In genomic region chrX:12360991-12361598, GRCh38 we compare ENCODE assay signal across 18 cellular contexts.
DNase-seq lines count a peak whose midpoint lies in the region; ATAC-seq, FAIRE-seq and TF ChIP-seq lines count a peak whose summit lies in the region.
"Had no signal": no experiment of that assay in that cellular context is flagged by ENCODE, and none has a peak within 500 bp of the region (broad histone marks: within the 10 kb centered on the region; RNA-seq: fewer than 3 reads in every experiment).

No MANE protein-coding gene starts in this region.

- H3K4me3 ChIP-seq in testis (no peak overlapping the region), neuronal stem cell (ENCODE audit: low read length in 2 of 2) (no peak overlapping the region)
- H3K4me3 ChIP-seq: cardiac muscle cell, left lung, thyroid gland had no signal

- no peaks in the 10 kb centered on the region for H3K79me1 ChIP-seq in neuronal stem cell (ENCODE audit: low read depth, low read length)

- no peak overlapping the region for H3K4me2 ChIP-seq in neuronal stem cell (ENCODE audit: insufficient read depth, low read length, poor library complexity, severe bottlenecking)

- H4K8ac ChIP-seq in neuronal stem cell (ENCODE audit: low read depth, low read length) = no peak overlapping the region

- H3K27me3 ChIP-seq in testis (no peaks in the 10 kb centered on the region), neuronal stem cell (ENCODE audit: control insufficient read depth in 3 of 3, insufficient read depth in 3 of 3, low read depth in 1 of 3, low read length in 3 of 3) (no peaks in the 10 kb centered on the region)
- H3K27me3 ChIP-seq: cardiac muscle cell, left lung, thyroid gland had no signal

- H3K9ac ChIP-seq in neuronal stem cell (ENCODE audit: low read depth, low read length, poor library complexity) = no peak overlapping the region

- H3K23ac ChIP-seq in neuronal stem cell (ENCODE audit: low read depth, low read length, poor library complexity) = no peak overlapping the region

- H2BK15ac ChIP-seq in neuronal stem cell (ENCODE audit: low read length) = no peak overlapping the region

- no peak overlapping the region for H2BK12ac ChIP-seq in neuronal stem cell (ENCODE audit: low read length)

- no peak overlapping the region for H3K14ac ChIP-seq in neuronal stem cell (ENCODE audit: low read length)

- intact Hi-C loops in testis (cut with DNase I; ENCODE audit: low total_unique reads) = no loop called here

- no peak overlapping the region for H4K91ac ChIP-seq in neuronal stem cell (ENCODE audit: low read depth, low read length, poor library complexity)

- no peak overlapping the region for H2AK5ac ChIP-seq in neuronal stem cell (ENCODE audit: low read depth, low read length)

- H2AFZ ChIP-seq in neuronal stem cell (ENCODE audit: low read length) = no peak overlapping the region

- ATAC-seq in GM21447 (IDR thresholded peaks at IDR 0.05; ENCODE audit: unreplicated experiment) = no peak
- ATAC-seq: HepG2, left lung, SK-N-SH treated with all-trans-retinoic acid at 6 μM for 48 hours had no signal

- H3K4me1 ChIP-seq in testis = no peaks in the 10 kb centered on the region
- H3K4me1 ChIP-seq in neuronal stem cell (ENCODE audit: control insufficient read depth in 2 of 2, insufficient read depth in 1 of 2, low read depth in 1 of 2, low read length in 2 of 2) = no peaks in the 10 kb centered on the region
- H3K4me1 ChIP-seq: left lung, thyroid gland had no signal

- peak; percentile 61 for DNase-seq in EH (ENCODE audit: low read depth)
- DNase-seq in NCI-H146 treated with DMSO at 0.1 percent for 48 hours (lab: John Stamatoyannopoulos, UW; ENCODE audit: unreplicated experiment) = peak; percentile 42
- DNase-seq in amniotic epithelial cell (ENCODE audit: low read depth) = peak; percentile 46
- no peak for DNase-seq in NCI-H2107 (lab: John Stamatoyannopoulos, UW)
- no peak for DNase-seq in testis
- DNase-seq in neuronal stem cell (ENCODE audit: low spot score) = no peak
- DNase-seq: activated CD4-positive, alpha-beta T cell treated with anti-CD3 and anti-CD28 coated beads for 48 hours; activated naive CD4-positive, alpha-beta T cell treated with anti-CD3 and anti-CD28 coated beads, Interleukin-2, amount 10 ng/mL, durations not matched to agents 7 days and 5 days; activated T-cell treated with anti-CD3 and anti-CD28 coated beads for 4 hours; effector CD4-positive, alpha-beta T cell; left lung; NCI-H345; thyroid gland had no signal

- H3K18ac ChIP-seq in neuronal stem cell (ENCODE audit: low read length) = no peak overlapping the region

- TF ChIP-seq POLR2A in testis (IDR thresholded peaks at IDR 0.05) = no peak

- no peak overlapping the region for H2BK120ac ChIP-seq in neuronal stem cell (ENCODE audit: low read depth, low read length)

- no peak overlapping the region for H3K4ac ChIP-seq in neuronal stem cell (ENCODE audit: low read length)

- no peak overlapping the region for H2BK5ac ChIP-seq in neuronal stem cell (ENCODE audit: low read length)

- H3K27ac ChIP-seq in testis (no peak overlapping the region), neuronal stem cell (replicated peaks; ENCODE audit: low read length) (no peak overlapping the region)
- H3K27ac ChIP-seq: cardiac muscle cell, left lung, thyroid gland had no signal

- FAIRE-seq in islet of Langerhans (lab: Jason Lieb, UNC) = peak; percentile 77
- FAIRE-seq: HepG2 had no signal

- TF ChIP-seq CTCF in testis (IDR thresholded peaks at IDR 0.05) = no peak

- no peaks in the 10 kb centered on the region for H3K36me3 ChIP-seq in testis (ENCODE audit: low read depth, missing control alignments)
- H3K36me3 ChIP-seq in neuronal stem cell (replicated peaks in 1 of 2; ENCODE audit: control insufficient read depth in 2 of 2, insufficient read depth in 2 of 2, low read length in 2 of 2) = no peaks in the 10 kb centered on the region
- H3K36me3 ChIP-seq: cardiac muscle cell, left lung, thyroid gland had no signal

- no peaks in the 10 kb centered on the region for H3K9me3 ChIP-seq in testis
- H3K9me3 ChIP-seq in neuronal stem cell (replicated peaks in 1 of 2; ENCODE audit: control insufficient read depth in 2 of 2, insufficient read depth in 1 of 2, low read depth in 1 of 2, low read length in 2 of 2) = no peaks in the 10 kb centered on the region
- H3K9me3 ChIP-seq: left lung, thyroid gland had no signal

Comparison
In these comparisons a context has a peak if more than half of its experiments do, and no peak if none do; other contexts are left out.
1. DNase-seq: peak in EH (single experiment), NCI-H146 treated with DMSO at 0.1 percent for 48 hours (single experiment) and amniotic epithelial cell (single experiment); none in NCI-H2107 (single experiment), testis (single experiment) and neuronal stem cell (single experiment).